In the genomic region with DNA sequence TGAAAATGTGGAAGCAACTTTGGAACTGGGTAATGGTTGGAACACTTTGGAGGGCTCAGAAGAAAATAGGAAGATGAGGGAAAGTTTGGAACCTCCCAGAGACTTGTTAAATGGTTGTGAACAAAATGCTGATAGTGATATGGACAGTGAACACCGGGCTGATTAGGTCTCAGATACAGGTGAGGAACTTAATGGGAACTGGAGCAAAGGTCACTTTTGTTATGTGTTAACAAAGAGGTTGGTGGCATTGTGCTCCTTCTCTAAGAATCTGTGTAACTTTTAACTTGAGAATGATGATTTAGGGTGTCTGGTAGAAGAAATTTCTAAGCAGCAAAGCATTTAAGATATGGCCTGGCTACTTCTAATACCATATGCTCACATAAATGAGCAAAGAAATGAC, we compare ENCODE assay signal across 33 cellular contexts. TPM values are rescaled to one million over a fixed set of nuclear protein-coding genes. Genes with fewer than 3 reads are reported as not detected.
"Had no signal": no experiment of that assay in that cellular context is flagged by ENCODE, and none has a peak within 500 bp of the region (broad histone marks: within the 10 kb centered on the region; RNA-seq: fewer than 3 reads in every experiment).

No MANE protein-coding gene starts in this region.

- H3K36me3 ChIP-seq: adrenal gland, breast epithelium, MG63, SJCRH30 had no signal

- H3K4me1 Mint-ChIP-seq: activated B cell treated with CpG ODN at 0.5 μM for 24 hours had no signal

- H3K27me3 Mint-ChIP-seq: activated B cell treated with CpG ODN at 0.5 μM for 24 hours had no signal

- H3K4me1 ChIP-seq: adrenal gland, body of pancreas, breast epithelium had no signal

- H3K27ac ChIP-seq: adrenal gland, body of pancreas, breast epithelium, SJCRH30, SK-N-MC had no signal

- H3K27me3 ChIP-seq: adrenal gland, body of pancreas, breast epithelium, SJCRH30 had no signal

- ATAC-seq: activated naive CD4-positive, alpha-beta T cell treated with anti-CD3 and anti-CD28 coated beads, Interleukin-2, amount 50 U/mL, for 72 hours; activated T-cell treated with anti-CD3 and anti-CD28 coated beads, Interleukin-2, amount 50 U/mL, for 4 hours; body of pancreas; Panc1 had no signal

- H3K4me3 ChIP-seq: adrenal gland, body of pancreas, breast epithelium, MG63, SJCRH30, SK-N-MC had no signal

- FAIRE-seq: astrocyte, TTC549 had no signal

- DNase-seq: activated B cell treated with CpG ODN at 0.5 μM for 24 hours; activated CD4-positive, alpha-beta memory T cell treated with anti-CD3 and anti-CD28 coated beads for 36 hours; activated CD4-positive, alpha-beta T cell treated with anti-CD3 and anti-CD28 coated beads for 4 hours; activated CD4-positive, alpha-beta T cell treated with anti-CD3 and anti-CD28 coated beads, Interleukin-2, amount 50 U/mL, for 1 hour; activated CD4-positive, CD25-positive, alpha-beta regulatory T cell treated with anti-CD3 and anti-CD28 coated beads, Interleukin-2, amount 50 U/mL, for 72 hours; activated CD8-positive, alpha-beta memory T cell treated with anti-CD3 and anti-CD28 coated beads, Interleukin-2, amount 50 U/mL, for 4 hours; activated gamma-delta T cell treated with Interleukin-2 at 50 U/mL for 16 hours; activated naive CD4-positive, alpha-beta T cell treated with anti-CD3 and anti-CD28 coated beads for 36 hours; activated T-cell treated with anti-CD3 and anti-CD28 coated beads for 4 hours; activated T-cell treated with anti-CD3 and anti-CD28 coated beads, Interleukin-2, amount 50 U/mL, for 4 hours; adrenal gland; body of pancreas; Kasumi-1; MG63; NCI-H1048; NCI-H1105 treated with DMSO at 0.1 percent for 48 hours; NCI-H1436; NCI-H1694 treated with DMSO at 0.1 percent for 48 hours; NCI-H2029; NCI-H345; NCI-H524 treated with DMSO at 0.1 percent for 48 hours; SHP77; SJCRH30 had no signal

- H3K4me3 Mint-ChIP-seq: activated B cell treated with CpG ODN at 0.5 μM for 24 hours; activated CD4-positive, alpha-beta memory T cell treated with anti-CD3 and anti-CD28 coated beads for 36 hours; activated naive CD4-positive, alpha-beta T cell treated with anti-CD3 and anti-CD28 coated beads for 36 hours; activated T-cell treated with anti-CD3 and anti-CD28 coated beads, Interleukin-2, amount 50 U/mL, for 4 hours; activated T-helper 1 cell treated with anti-CD3 and anti-CD28 coated beads, Interleukin-12 subunit alpha, Interleukin-12 subunit beta, Interleukin-2, Interleukin-4 antibody, amounts not matched to agents 30 ng/mL and 10 ng/mL and 1 ng/mL, durations not matched to agents 14 hours and 24 hours and 36 hours; T-helper 2 cell treated with Interferon-gamma antibody and Interleukin-4, amounts not matched to agents 5 μg/mL and 100 μg/mL, for 36 hours had no signal

- H3K27ac Mint-ChIP-seq: activated B cell treated with CpG ODN at 0.5 μM for 24 hours; activated CD4-positive, alpha-beta memory T cell treated with anti-CD3 and anti-CD28 coated beads for 36 hours; activated naive CD4-positive, alpha-beta T cell treated with anti-CD3 and anti-CD28 coated beads for 36 hours; activated naive CD4-positive, alpha-beta T cell treated with anti-CD3 and anti-CD28 coated beads, Interleukin-2, amount 50 U/mL, for 72 hours; activated T-helper 1 cell treated with anti-CD3 and anti-CD28 coated beads, Interleukin-12 subunit alpha, Interleukin-12 subunit beta, Interleukin-2, Interleukin-4 antibody, amounts not matched to agents 30 ng/mL and 10 ng/mL and 1 ng/mL, durations not matched to agents 14 hours and 24 hours and 36 hours; T-helper 2 cell treated with Interferon-gamma antibody and Interleukin-4, amounts not matched to agents 5 μg/mL and 100 μg/mL, for 36 hours had no signal

RNA-seq across cellular contexts. Expression of gene CXCL14, which starts 36.4 kb away (rescaled TPM):
- total RNA-seq: activated B cell treated with CpG ODN at 0.5 μM for 24 hours; activated CD4-positive, alpha-beta memory T cell treated with anti-CD3 and anti-CD28 coated beads for 36 hours; activated naive CD4-positive, alpha-beta T cell treated with anti-CD3 and anti-CD28 coated beads for 36 hours; activated naive CD4-positive, alpha-beta T cell treated with anti-CD3 and anti-CD28 coated beads, Interleukin-2, amount 50 U/mL, for 72 hours; activated T-cell treated with anti-CD3 and anti-CD28 coated beads, Interleukin-2, amount 50 U/mL, for 4 hours; activated T-helper 1 cell treated with anti-CD3 and anti-CD28 coated beads, Interleukin-12 subunit alpha, Interleukin-12 subunit beta, Interleukin-2, Interleukin-4 antibody, amounts not matched to agents 30 ng/mL and 10 ng/mL and 1 ng/mL, durations not matched to agents 14 hours and 24 hours and 36 hours; RPMI7951; SJCRH30; T-helper 1 cell treated with Interleukin-12 subunit alpha and Interleukin-12 subunit beta and Interleukin-4 antibody, amounts not matched to agents 30 ng/mL and 1 ng/mL, for 36 hours had no signal
